In genomic region chr16:55943257-55943656, GRCh38 we compare ENCODE assay signal across 21 cellular contexts.
A peak's percentile ranks its signal among the peaks of the same experiment; 100 is the strongest.
DNase-seq lines count a peak whose midpoint lies in the region; ATAC-seq and TF ChIP-seq lines count a peak whose summit lies in the region.
"Had no signal": no experiment of that assay in that cellular context is flagged by ENCODE, and none has a peak within 500 bp of the region (broad histone marks: within the 10 kb centered on the region; RNA-seq: fewer than 3 reads in every experiment).

No MANE protein-coding gene starts in this region.

- no peak overlapping the region for H3K9ac ChIP-seq in BLaER1

- ATAC-seq in left ventricle myocardium superior (peak; percentile 74), heart left ventricle (no peak)
- no peak for ATAC-seq in activated CD8-positive, alpha-beta T cell treated with anti-CD3 and anti-CD28 coated beads for 36 hours
- ATAC-seq: GM12878, HCT116 had no signal

- no peaks in the 10 kb centered on the region for H3K4me1 Mint-ChIP-seq in activated CD8-positive, alpha-beta T cell treated with anti-CD3 and anti-CD28 coated beads for 36 hours (ENCODE audit: low read depth)
- H3K4me1 Mint-ChIP-seq: CD4-positive, CD25-positive, alpha-beta regulatory T cell; CD8-positive, alpha-beta memory T cell had no signal

- TF ChIP-seq POLR2A in heart left ventricle (IDR thresholded peaks at IDR 0.05) (no peak), breast epithelium (IDR thresholded peaks at IDR 0.05) (no peak)

- DNase-seq in left ventricle myocardium superior (no peak), heart left ventricle (no peak), EL (peak; percentile 16), fibroblast of mammary gland (ENCODE audit: low read depth) (peak; percentile 5), breast epithelium (ENCODE audit: low spot score in 2 of 2) (no peak)
- no peak for DNase-seq in activated CD8-positive, alpha-beta T cell treated with anti-CD3 and anti-CD28 coated beads for 36 hours
- no peak for DNase-seq in activated CD4-positive, alpha-beta T cell treated with anti-CD3 and anti-CD28 coated beads, Interleukin-2, amount 50 U/mL, for 4 hours
- DNase-seq: ACHN; AML-193; C1 segment of cervical spinal cord; CD4-positive, CD25-positive, alpha-beta regulatory T cell; CD8-positive, alpha-beta memory T cell; COR-L47; DMS 273 treated with DMSO at 0.1 percent for 48 hours; GOT3; H7; HFFc6 had no signal

- peaks cover 3% of the 10 kb centered on the region for H3K9me3 Mint-ChIP-seq in activated CD8-positive, alpha-beta T cell treated with anti-CD3 and anti-CD28 coated beads for 36 hours
- H3K9me3 Mint-ChIP-seq: CD4-positive, CD25-positive, alpha-beta regulatory T cell; HFFc6 had no signal

- intact Hi-C loops in left ventricle myocardium superior (cut with micrococcal nuclease) = no loop called here
- intact Hi-C loops in heart left ventricle (cut with DNase I) = loop anchor here in 7 of 10 donors (2.0 to 10.0 kb wide), 5 partner anchors 92 to 376 kb away; partner anchors contain the start of gene GNAO1 (in 5 of the 7)
- intact Hi-C loops in breast epithelium (cut with DNase I; ENCODE audit: low total_unique reads) = loop anchor here (10.0 kb wide), 1 partner anchor 372 kb away; no protein-coding TSS in a partner anchor
- intact Hi-C loops in activated CD8-positive, alpha-beta T cell treated with anti-CD3 and anti-CD28 coated beads for 36 hours (cut with micrococcal nuclease) = loop anchor here (10.0 kb wide), 1 partner anchor 262 kb away; no protein-coding TSS in a partner anchor

- H3K27me3 ChIP-seq in heart left ventricle (peaks cover 0 to 5% (median 0%) of the 10 kb centered on the region in 9 donors), BLaER1 (no peaks in the 10 kb centered on the region), breast epithelium (no peaks in the 10 kb centered on the region)

- no peak overlapping the region for H3K27ac Mint-ChIP-seq in activated CD8-positive, alpha-beta T cell treated with anti-CD3 and anti-CD28 coated beads for 36 hours
- H3K27ac Mint-ChIP-seq: CD4-positive, CD25-positive, alpha-beta regulatory T cell; CD8-positive, alpha-beta memory T cell; HFFc6 had no signal

- no peaks in the 10 kb centered on the region for H4K20me1 ChIP-seq in BLaER1

- no peaks in the 10 kb centered on the region for H3K36me3 Mint-ChIP-seq in activated CD8-positive, alpha-beta T cell treated with anti-CD3 and anti-CD28 coated beads for 36 hours (ENCODE audit: low read depth)
- H3K36me3 Mint-ChIP-seq: CD4-positive, CD25-positive, alpha-beta regulatory T cell; CD8-positive, alpha-beta memory T cell had no signal

- POLR2A ChIA-PET in activated CD8-positive, alpha-beta T cell treated with anti-CD3 and anti-CD28 coated beads for 36 hours (lab: Charles Lee) = no interaction called here

- H3K4me1 ChIP-seq in heart left ventricle = peaks cover 0 to 6% (median 0%) of the 10 kb centered on the region in 12 donors
- H3K4me1 ChIP-seq in BLaER1 = peaks cover 27% of the 10 kb centered on the region
- H3K4me1 ChIP-seq in breast epithelium = no peaks in the 10 kb centered on the region

- TF ChIP-seq CTCF in heart left ventricle (IDR thresholded peaks at IDR 0.05) (no peak), fibroblast of mammary gland (conservative IDR thresholded peaks at IDR 0.05; ENCODE audit: control insufficient read depth, insufficient read depth, low read depth, low read length) (no peak), breast epithelium (IDR thresholded peaks at IDR 0.05) (no peak)
- no peak for TF ChIP-seq CTCF in activated CD8-positive, alpha-beta T cell treated with anti-CD3 and anti-CD28 coated beads for 36 hours (IDR thresholded peaks at IDR 0.05)

- H3K9me3 ChIP-seq in heart left ventricle = peaks cover 0 to 21% (median 0%) of the 10 kb centered on the region in 12 donors
- no peaks in the 10 kb centered on the region; the same call in 1 of the 2 replicates for H3K9me3 ChIP-seq in BLaER1
- H3K9me3 ChIP-seq in breast epithelium = no peaks in the 10 kb centered on the region

- H3K4me3 ChIP-seq in heart left ventricle (no peak overlapping the region), BLaER1 (no peak overlapping the region), fibroblast of mammary gland (ENCODE audit: control insufficient read depth, low read depth, low read length) (no peak overlapping the region), breast epithelium (no peak overlapping the region)
- H3K4me3 ChIP-seq: GM12878 had no signal

- H3K4me3 Mint-ChIP-seq in activated CD8-positive, alpha-beta T cell treated with anti-CD3 and anti-CD28 coated beads for 36 hours = no peak overlapping the region
- H3K4me3 Mint-ChIP-seq: CD4-positive, CD25-positive, alpha-beta regulatory T cell; CD8-positive, alpha-beta memory T cell; HFFc6 had no signal

- no peaks in the 10 kb centered on the region for H3K36me3 ChIP-seq in heart left ventricle
- no peaks in the 10 kb centered on the region for H3K36me3 ChIP-seq in BLaER1
- no peaks in the 10 kb centered on the region for H3K36me3 ChIP-seq in breast epithelium

- H3K4me2 ChIP-seq in BLaER1 = peak overlapping the region; percentile 20; the same call in 1 of the 2 replicates

- 52 to 63% (median 54%) methylated on average over 4 of the region's 4 CpGs for WGBS in heart left ventricle, 4 donors

- H3K27me3 Mint-ChIP-seq in activated CD8-positive, alpha-beta T cell treated with anti-CD3 and anti-CD28 coated beads for 36 hours = peaks cover 43% of the 10 kb centered on the region

- CTCF ChIA-PET in activated CD8-positive, alpha-beta T cell treated with anti-CD3 and anti-CD28 coated beads for 36 hours (lab: Charles Lee) = interaction anchor here (1.0 to 6.4 kb wide), 11 partner anchors 8 to 413 kb away, joined by 3 to 55 read pairs (median 4); no protein-coding TSS in a partner anchor

- H3K27ac ChIP-seq in heart left ventricle (no peak overlapping the region), BLaER1 (no peak overlapping the region), breast epithelium (peak overlapping the region in 1 of 2 donors; percentile 16)
- H3K27ac ChIP-seq: HL-60 had no signal

Comparison
In these comparisons a context has a peak if more than half of its experiments do, and no peak if none do; other contexts are left out.
1. DNase-seq: peak in EL (single experiment) and fibroblast of mammary gland (single experiment); none in left ventricle myocardium superior (single experiment), heart left ventricle (0 of 5), breast epithelium (0 of 2), activated CD8-positive, alpha-beta T cell treated with anti-CD3 and anti-CD28 coated beads for 36 hours (single experiment) and activated CD4-positive, alpha-beta T cell treated with anti-CD3 and anti-CD28 coated beads, Interleukin-2, amount 50 U/mL, for 4 hours (0 of 2).